9 cellular contexts compared by ENCODE assay signal in the genomic region with DNA sequence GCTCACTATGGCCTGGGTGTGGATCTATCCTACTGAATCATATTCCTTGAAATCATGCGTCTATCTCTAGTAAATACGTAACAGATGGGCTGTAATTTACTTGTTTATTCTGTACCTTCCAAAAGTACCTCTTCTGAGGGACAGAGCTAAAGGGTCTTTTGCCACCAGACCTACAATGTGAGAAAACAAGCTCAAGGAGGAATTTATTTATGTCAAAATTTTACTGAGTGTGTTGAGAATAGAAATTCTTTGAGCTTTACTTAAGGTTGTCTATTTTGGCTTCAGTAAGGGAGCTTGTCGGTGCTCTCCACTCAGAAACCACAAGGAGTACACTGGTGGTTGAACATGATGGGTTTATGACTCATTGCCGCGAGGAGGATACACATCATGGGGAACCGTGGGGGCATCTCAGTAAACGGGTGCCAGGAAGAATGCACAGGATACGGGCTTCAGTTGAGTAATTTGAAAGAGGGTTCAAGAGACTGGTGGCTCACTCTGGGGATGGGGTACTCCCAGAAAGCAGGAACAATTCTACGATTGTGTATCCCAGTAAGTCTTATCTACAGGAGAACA. TPM values are rescaled to one million over a fixed set of nuclear protein-coding genes. Genes with fewer than 3 reads are reported as not detected.
DNase-seq lines count a peak whose midpoint lies in the region; ATAC-seq and TF ChIP-seq lines count a peak whose summit lies in the region.
"Had no signal": no experiment of that assay in that cellular context is flagged by ENCODE, and none has a peak within 500 bp of the region (broad histone marks: within the 10 kb centered on the region; RNA-seq: fewer than 3 reads in every experiment).

No MANE protein-coding gene starts in this region.

- DNase-seq in HFFc6 (peak; percentile 56), NCI-H2029 treated with DMSO at 0.1 percent for 48 hours (lab: John Stamatoyannopoulos, UW) (peak; percentile 90), kidney epithelial cell (ENCODE audit: low read depth) (peak; percentile 78), A673 (ENCODE audit: low spot score) (no peak)
- no peak for DNase-seq in activated T-helper 2 cell treated with anti-CD3 and anti-CD28 coated beads, Interferon-gamma antibody, Interleukin-2, Interleukin-4, amounts not matched to agents 10 μg/mL and 5 μg/mL and 100 μg/mL, durations not matched to agents 14 hours and 24 hours and 36 hours (ENCODE audit: low spot score)
- no peak for DNase-seq in stimulated activated CD4-positive, alpha-beta T cell treated with anti-CD3 and anti-CD28 coated beads, Interleukin-2, amount 100 ng/mL, for 24 hours

- no peaks in the 10 kb centered on the region for H3K27me3 ChIP-seq in kidney epithelial cell (ENCODE audit: control insufficient read depth, insufficient read depth, low read length)
- H3K27me3 ChIP-seq in A673 (replicated peaks; ENCODE audit: insufficient read depth, low read depth, low read length, poor library complexity), result no peaks in the 10 kb centered on the region

- ATAC-seq in GM18520 (IDR thresholded peaks at IDR 0.05; ENCODE audit: unreplicated experiment) (peak; percentile 88), GM21737 (IDR thresholded peaks at IDR 0.05; ENCODE audit: unreplicated experiment) (no peak)

- peaks cover 10% of the 10 kb centered on the region for H3K4me1 Mint-ChIP-seq in HFFc6 (ENCODE audit: low read depth)
- H3K4me1 Mint-ChIP-seq in activated T-helper 2 cell treated with anti-CD3 and anti-CD28 coated beads, Interferon-gamma antibody, Interleukin-2, Interleukin-4, amounts not matched to agents 10 μg/mL and 5 μg/mL and 100 μg/mL, durations not matched to agents 14 hours and 24 hours and 36 hours (ENCODE audit: low read depth), result peaks cover 6% of the 10 kb centered on the region

- intact Hi-C loops in A673 (cut with micrococcal nuclease; ENCODE audit: unreplicated experiment), result no loop called here
- intact Hi-C loops in activated T-helper 2 cell treated with anti-CD3 and anti-CD28 coated beads, Interferon-gamma antibody, Interleukin-2, Interleukin-4, amounts not matched to agents 10 μg/mL and 5 μg/mL and 100 μg/mL, durations not matched to agents 14 hours and 24 hours and 36 hours (cut with micrococcal nuclease), result no loop called here

- POLR2A ChIA-PET in A673 (lab: Charles Lee; ENCODE audit: low non-redundant PET), result no interaction called here

- no peak overlapping the region for H3K4me3 Mint-ChIP-seq in HFFc6
- no peak overlapping the region for H3K4me3 Mint-ChIP-seq in activated T-helper 2 cell treated with anti-CD3 and anti-CD28 coated beads, Interferon-gamma antibody, Interleukin-2, Interleukin-4, amounts not matched to agents 10 μg/mL and 5 μg/mL and 100 μg/mL, durations not matched to agents 14 hours and 24 hours and 36 hours (ENCODE audit: low read depth)

- H3K27ac Mint-ChIP-seq in HFFc6, result peak overlapping the region; percentile 32; the same call in 1 of the 2 replicates
- H3K27ac Mint-ChIP-seq in activated T-helper 2 cell treated with anti-CD3 and anti-CD28 coated beads, Interferon-gamma antibody, Interleukin-2, Interleukin-4, amounts not matched to agents 10 μg/mL and 5 μg/mL and 100 μg/mL, durations not matched to agents 14 hours and 24 hours and 36 hours, result no peak overlapping the region

- H3K9me3 Mint-ChIP-seq in HFFc6, result no peaks in the 10 kb centered on the region
- H3K9me3 Mint-ChIP-seq in activated T-helper 2 cell treated with anti-CD3 and anti-CD28 coated beads, Interferon-gamma antibody, Interleukin-2, Interleukin-4, amounts not matched to agents 10 μg/mL and 5 μg/mL and 100 μg/mL, durations not matched to agents 14 hours and 24 hours and 36 hours, result no peaks in the 10 kb centered on the region

- no peaks in the 10 kb centered on the region for H3K9me3 ChIP-seq in A673 (ENCODE audit: low read depth, low read length, poor library complexity, severe bottlenecking)

- H3K27me3 Mint-ChIP-seq in HFFc6 (ENCODE audit: insufficient read depth), result no peaks in the 10 kb centered on the region
- peaks cover 5% of the 10 kb centered on the region for H3K27me3 Mint-ChIP-seq in activated T-helper 2 cell treated with anti-CD3 and anti-CD28 coated beads, Interferon-gamma antibody, Interleukin-2, Interleukin-4, amounts not matched to agents 10 μg/mL and 5 μg/mL and 100 μg/mL, durations not matched to agents 14 hours and 24 hours and 36 hours (ENCODE audit: low read depth)

- no peaks in the 10 kb centered on the region for H3K4me1 ChIP-seq in A673 (ENCODE audit: insufficient read depth, low read length, poor library complexity, severe bottlenecking)

- no peak overlapping the region for H3K27ac ChIP-seq in A673 (ENCODE audit: low read depth, low read length, poor library complexity, severe bottlenecking)

- H3K36me3 Mint-ChIP-seq in HFFc6 (ENCODE audit: low read depth), result no peaks in the 10 kb centered on the region
- no peaks in the 10 kb centered on the region for H3K36me3 Mint-ChIP-seq in activated T-helper 2 cell treated with anti-CD3 and anti-CD28 coated beads, Interferon-gamma antibody, Interleukin-2, Interleukin-4, amounts not matched to agents 10 μg/mL and 5 μg/mL and 100 μg/mL, durations not matched to agents 14 hours and 24 hours and 36 hours (ENCODE audit: low read depth)

- BruUV-seq in A673 (replicated peaks; lab: Mats Ljungman, UMichigan), result no TSS peak

- H3K4me3 ChIP-seq in kidney epithelial cell (ENCODE audit: low read depth, low read length), result no peak overlapping the region
- no peak overlapping the region for H3K4me3 ChIP-seq in A673 (ENCODE audit: low read depth, low read length, poor library complexity, severe bottlenecking)

- TF ChIP-seq CTCF in HFFc6 (IDR thresholded peaks at IDR 0.05), result no peak
- TF ChIP-seq CTCF in kidney epithelial cell (IDR thresholded peaks at IDR 0.05; ENCODE audit: insufficient read depth, low read length, poor library complexity, severe bottlenecking), result no peak
- TF ChIP-seq CTCF in A673 (conservative IDR thresholded peaks at IDR 0.05; ENCODE audit: low read depth, low read length), result no peak

- CTCF ChIA-PET in A673 (lab: Charles Lee), result no interaction called here

- H3K36me3 ChIP-seq in kidney epithelial cell (ENCODE audit: control insufficient read depth, insufficient read depth, low read length), result no peaks in the 10 kb centered on the region
- no peaks in the 10 kb centered on the region for H3K36me3 ChIP-seq in A673 (ENCODE audit: insufficient read depth, low read length, poor library complexity, severe bottlenecking)

RNA-seq across cellular contexts. Expression of gene ANK2, which starts 3.0 kb away (rescaled TPM):
- total RNA-seq in HFFc6 (2021; fragmentation: NEBNext Ultra II Directional; extraction: Animal tissue kit (Norgen Biotek cat#: 25700)), result 1 to 10 TPM; 1.4 to 9.0 (median 2.3) TPM
- total RNA-seq in kidney epithelial cell, result 35.5 and 46.0 TPM in 2 replicates
- 11.8 and 12.7 TPM in 2 replicates for total RNA-seq in A673 (2021)
- 2.5 and 2.9 TPM in 2 replicates for total RNA-seq in activated T-helper 2 cell treated with anti-CD3 and anti-CD28 coated beads, Interferon-gamma antibody, Interleukin-2, Interleukin-4, amounts not matched to agents 10 μg/mL and 5 μg/mL and 100 μg/mL, durations not matched to agents 14 hours and 24 hours and 36 hours
- total RNA-seq: endothelial cell of umbilical vein had no signal

Comparison
In these comparisons a context has a peak if more than half of its experiments do, and no peak if none do; other contexts are left out.
1. DNase-seq: peak in HFFc6 (single experiment), NCI-H2029 treated with DMSO at 0.1 percent for 48 hours (single experiment) and kidney epithelial cell (single experiment); none in A673 (single experiment), activated T-helper 2 cell treated with anti-CD3 and anti-CD28 coated beads, Interferon-gamma antibody, Interleukin-2, Interleukin-4, amounts not matched to agents 10 μg/mL and 5 μg/mL and 100 μg/mL, durations not matched to agents 14 hours and 24 hours and 36 hours (single experiment) and stimulated activated CD4-positive, alpha-beta T cell treated with anti-CD3 and anti-CD28 coated beads, Interleukin-2, amount 100 ng/mL, for 24 hours (0 of 2).